Comparison of ENCODE assay signal across 8 cellular contexts in genomic region chr12:54277823-54278276, GRCh38. TPM values are rescaled to one million over a fixed set of nuclear protein-coding genes. Genes with fewer than 3 reads are reported as not detected.
DNase-seq lines count a peak whose midpoint lies in the region; ATAC-seq and TF ChIP-seq lines count a peak whose summit lies in the region.

No MANE protein-coding gene starts in this region.

- peaks cover 60% of the 10 kb centered on the region for H3K36me3 ChIP-seq in OCI-LY3 (replicated peaks; ENCODE audit: low read depth, low read length)

- H3K27me3 ChIP-seq in OCI-LY3 (ENCODE audit: low read depth, low read length), result no peaks in the 10 kb centered on the region

- peaks cover 89% of the 10 kb centered on the region for H3K79me2 ChIP-seq in OCI-LY3 (ENCODE audit: low read length)

- H2AFZ ChIP-seq in OCI-LY3 (ENCODE audit: low read depth, low read length), result no peak overlapping the region

- peak overlapping the region; percentile 91 for H3K4me2 ChIP-seq in OCI-LY3 (ENCODE audit: low read length)

- no peaks in the 10 kb centered on the region for H3K9me3 Mint-ChIP-seq in stimulated activated naive B cell treated with anti-CD40 and anti-IgM and Interleukin-4, amounts not matched to agents 10 μg/mL and 1 μg/mL and 100 μg/mL, for 72 hours

- H3K27ac Mint-ChIP-seq in stimulated activated naive B cell treated with anti-CD40 and anti-IgM and Interleukin-4, amounts not matched to agents 10 μg/mL and 1 μg/mL and 100 μg/mL, for 72 hours, result peak overlapping the region; percentile 77

- peak; percentile 81 for DNase-seq in SIG-M5 treated with dmso at 0.1 percent for 504 hours (lab: John Stamatoyannopoulos, UW; ENCODE audit: unreplicated experiment)
- DNase-seq in SIG-M5 (lab: John Stamatoyannopoulos, UW), result no peak
- DNase-seq in fibroblast of the aortic adventitia (ENCODE audit: low read depth), result peak; percentile 50
- DNase-seq in stimulated activated naive B cell treated with anti-CD40 and anti-IgM and Interleukin-4, amounts not matched to agents 10 μg/mL and 1 μg/mL and 100 μg/mL, for 72 hours, result no peak

- peaks cover 24 to 39% of the 10 kb centered on the region in 2 donors for H3K4me1 Mint-ChIP-seq in stimulated activated naive B cell treated with anti-CD40 and anti-IgM and Interleukin-4, amounts not matched to agents 10 μg/mL and 1 μg/mL and 100 μg/mL, for 72 hours

- TF ChIP-seq CTCF in OCI-LY3 (IDR thresholded peaks at IDR 0.05; ENCODE audit: low read depth, low read length), result no peak
- no peak for TF ChIP-seq CTCF in fibroblast of the aortic adventitia (IDR thresholded peaks at IDR 0.05; ENCODE audit: insufficient read depth, low read length)

- H3K4me3 Mint-ChIP-seq in stimulated activated naive B cell treated with anti-CD40 and anti-IgM and Interleukin-4, amounts not matched to agents 10 μg/mL and 1 μg/mL and 100 μg/mL, for 72 hours, result no peak overlapping the region

- no peaks in the 10 kb centered on the region for H3K27me3 Mint-ChIP-seq in stimulated activated naive B cell treated with anti-CD40 and anti-IgM and Interleukin-4, amounts not matched to agents 10 μg/mL and 1 μg/mL and 100 μg/mL, for 72 hours

- ATAC-seq in stimulated activated naive B cell treated with anti-CD40 and anti-IgM and Interleukin-4, amounts not matched to agents 10 μg/mL and 1 μg/mL and 100 μg/mL, for 72 hours (replicated peaks), result no peak
- no peak for ATAC-seq in GM18498 (IDR thresholded peaks at IDR 0.05; ENCODE audit: unreplicated experiment)
- no peak for ATAC-seq in GM19324 (IDR thresholded peaks at IDR 0.05; ENCODE audit: low FRiP score, unreplicated experiment)
- no peak for ATAC-seq in GM19395 (IDR thresholded peaks at IDR 0.05; ENCODE audit: unreplicated experiment)

- peaks cover 22% of the 10 kb centered on the region for H4K20me1 ChIP-seq in OCI-LY3 (ENCODE audit: insufficient read depth, low read length)

- peak overlapping the region; percentile 92 for H3K9ac ChIP-seq in OCI-LY3 (ENCODE audit: low read length)

- peaks cover 9 to 23% of the 10 kb centered on the region in 2 donors for H3K36me3 Mint-ChIP-seq in stimulated activated naive B cell treated with anti-CD40 and anti-IgM and Interleukin-4, amounts not matched to agents 10 μg/mL and 1 μg/mL and 100 μg/mL, for 72 hours

- H3K27ac ChIP-seq in OCI-LY3 (ENCODE audit: low read length), result no peak overlapping the region

- H3K4me3 ChIP-seq in OCI-LY3 (ENCODE audit: low read length) (peak overlapping the region; percentile 93), fibroblast of the aortic adventitia (ENCODE audit: low read depth, low read length) (peak overlapping the region; percentile 82)

- H3K4me1 ChIP-seq in OCI-LY3 (ENCODE audit: low read length), result peaks cover 39% of the 10 kb centered on the region

- H3K9me3 ChIP-seq in OCI-LY3 (ENCODE audit: insufficient read depth, low read length), result no peaks in the 10 kb centered on the region

RNA-seq across cellular contexts. Expression of gene CBX5, which starts 2.1 kb away (rescaled TPM):
- 38.3 and 114 TPM in 2 replicates for total RNA-seq in fibroblast of the aortic adventitia (ENCODE audit: low replicate concordance)

RNA-seq across cellular contexts. Expression of gene HNRNPA1, which starts 2.7 kb away (rescaled TPM):
- 435 and 902 TPM in 2 replicates for total RNA-seq in fibroblast of the aortic adventitia (ENCODE audit: low replicate concordance)

RNA-seq across cellular contexts. Expression of gene NFE2, which starts 23.0 kb away (rescaled TPM):
- total RNA-seq in fibroblast of the aortic adventitia (ENCODE audit: low replicate concordance), result 1.2 TPM in 1 of 2 replicates, not detected in the other

RNA-seq across cellular contexts. Expression of gene COPZ1, which starts 47.1 kb away (rescaled TPM):
- total RNA-seq in fibroblast of the aortic adventitia (ENCODE audit: low replicate concordance), result 59.7 and 139 TPM in 2 replicates

Comparison
In these comparisons a context has a peak if more than half of its experiments do, and no peak if none do; other contexts are left out.
1. DNase-seq: peak in SIG-M5 treated with dmso at 0.1 percent for 504 hours (single experiment) and fibroblast of the aortic adventitia (single experiment); none in SIG-M5 (single experiment) and stimulated activated naive B cell treated with anti-CD40 and anti-IgM and Interleukin-4, amounts not matched to agents 10 μg/mL and 1 μg/mL and 100 μg/mL, for 72 hours (single experiment).